ENCODE assay signal across 1 cellular context in the genomic region with DNA sequence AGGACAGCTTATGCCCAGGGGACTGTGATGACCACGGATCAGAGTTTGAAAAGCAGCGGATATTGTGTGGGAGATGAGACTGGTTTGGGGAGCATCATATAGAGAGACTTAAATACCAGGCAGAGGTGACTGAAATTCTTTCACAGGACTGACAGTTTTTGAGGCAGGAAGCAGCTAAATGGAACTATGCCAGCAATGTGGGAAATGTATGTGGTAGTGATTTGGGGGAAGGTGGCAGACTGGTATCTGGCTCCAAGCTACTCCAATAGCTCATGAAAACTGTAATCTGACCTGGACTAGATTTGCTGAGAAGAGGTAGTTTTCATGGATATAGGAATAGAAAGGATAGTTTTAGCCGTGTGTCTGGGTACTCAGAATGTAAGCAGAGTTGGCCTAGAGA.
TF ChIP-seq lines count a peak whose summit lies in the region.

No MANE protein-coding gene starts in this region.

TF ChIP-seq in WTC11, 78 proteins besides CTCF, POLR2A, EP300 and RAD21 (continued from another document):
- TF ChIP-seq NFYB (CRISPR knock-in tag; conservative IDR thresholded peaks at IDR 0.05; ENCODE audit: low read depth) (no peak), NFE2L1 (CRISPR knock-in tag; IDR thresholded peaks at IDR 0.05) (no peak), NR3C1 (CRISPR knock-in tag; conservative IDR thresholded peaks at IDR 0.05; ENCODE audit: low read depth) (no peak), ZMAT4 (CRISPR knock-in tag; IDR thresholded peaks at IDR 0.05) (no peak), TEAD4 (CRISPR knock-in tag; IDR thresholded peaks at IDR 0.05) (no peak), OVOL2 (CRISPR knock-in tag; IDR thresholded peaks at IDR 0.05; ENCODE audit: borderline replicate concordance) (no peak), ATF1 (CRISPR knock-in tag; IDR thresholded peaks at IDR 0.05) (no peak), ZNF281 (CRISPR knock-in tag; IDR thresholded peaks at IDR 0.05) (no peak), NFATC4 (CRISPR knock-in tag; IDR thresholded peaks at IDR 0.05) (no peak), RELA (CRISPR knock-in tag; IDR thresholded peaks at IDR 0.05; ENCODE audit: borderline replicate concordance) (no peak), FOXJ3 (CRISPR knock-in tag; IDR thresholded peaks at IDR 0.05; ENCODE audit: borderline replicate concordance) (no peak), NR1H2 (CRISPR knock-in tag; IDR thresholded peaks at IDR 0.05) (no peak), ARID4B (CRISPR knock-in tag; IDR thresholded peaks at IDR 0.05; ENCODE audit: borderline replicate concordance) (no peak)
